ENCODE assay signal across 8 cellular contexts in genomic region chr5:74673011-74673790, GRCh38. TPM values are rescaled to one million over a fixed set of nuclear protein-coding genes. Genes with fewer than 3 reads are reported as not detected.
DNase-seq lines count a peak whose midpoint lies in the region; ATAC-seq and TF ChIP-seq lines count a peak whose summit lies in the region.

No MANE protein-coding gene starts in this region.

- H3K27me3 Mint-ChIP-seq in HFFc6 (ENCODE audit: insufficient read depth): peaks cover 9% of the 10 kb centered on the region
- peaks cover 26 to 37% of the 10 kb centered on the region in 2 donors for H3K27me3 Mint-ChIP-seq in effector memory CD8-positive, alpha-beta T cell

- in situ Hi-C loops in SK-MEL-5 (cut with HindIII; ENCODE audit: low pct_unique_long_range_greater_than_20kb, low sequenced_read_pairs): no loop called here

- intact Hi-C loops in posterior cingulate gyrus (cut with DNase I): loop anchor here (1.0 kb wide), 1 partner anchor 246 kb away; no protein-coding TSS in a partner anchor

- H3K36me3 Mint-ChIP-seq in HFFc6 (ENCODE audit: low read depth): no peaks in the 10 kb centered on the region
- H3K36me3 Mint-ChIP-seq in effector memory CD8-positive, alpha-beta T cell (ENCODE audit: insufficient read depth): peaks cover 3% of the 10 kb centered on the region

- peaks cover 28% of the 10 kb centered on the region for H3K4me1 Mint-ChIP-seq in HFFc6 (ENCODE audit: low read depth)
- H3K4me1 Mint-ChIP-seq in effector memory CD8-positive, alpha-beta T cell (ENCODE audit: low read depth in 2 of 2): peaks cover 2 to 5% of the 10 kb centered on the region in 2 donors

- ATAC-seq in effector memory CD8-positive, alpha-beta T cell (replicated peaks): no peak

- peak; percentile 83 for TF ChIP-seq CTCF in HFFc6 (IDR thresholded peaks at IDR 0.05)

- DNase-seq in AML-193 (lab: John Stamatoyannopoulos, UW) (peak; percentile 47 to 72), HFFc6 (peak; percentile 57), SK-MEL-5 (ENCODE audit: low read depth, low spot score) (peak; percentile 60), fibroblast of the conjunctiva (ENCODE audit: low read depth) (peak; percentile 64), posterior cingulate gyrus (peak in 7 of 10 donors; percentile 19 to 91 (median 52))
- DNase-seq in effector memory CD8-positive, alpha-beta T cell: no peak
- DNase-seq in activated T-cell treated with anti-CD3 and anti-CD28 coated beads, Interleukin-2, amount 50 U/mL, for 1 hour: no peak
- no peak for DNase-seq in activated CD8-positive, alpha-beta memory T cell treated with anti-CD3 and anti-CD28 coated beads, Interleukin-2, amount 50 U/mL, for 4 hours

- H3K4me3 Mint-ChIP-seq in HFFc6: peak overlapping the region; percentile 73
- no peak overlapping the region for H3K4me3 Mint-ChIP-seq in effector memory CD8-positive, alpha-beta T cell

- no peak overlapping the region for H3K27ac Mint-ChIP-seq in HFFc6
- no peak overlapping the region for H3K27ac Mint-ChIP-seq in effector memory CD8-positive, alpha-beta T cell

- no peaks in the 10 kb centered on the region for H3K9me3 Mint-ChIP-seq in HFFc6
- H3K9me3 Mint-ChIP-seq in effector memory CD8-positive, alpha-beta T cell: no peaks in the 10 kb centered on the region

RNA-seq across cellular contexts. Expression of gene HEXB, which starts 11.8 kb away (rescaled TPM):
- 100 to 1,000 TPM; 128 to 170 (median 151) TPM for total RNA-seq in HFFc6 (2021; fragmentation: NEBNext Ultra II Directional; extraction: Animal tissue kit (Norgen Biotek cat#: 25700))
- 718 and 809 TPM in 2 replicates for total RNA-seq in SK-MEL-5 (2014; rRNA removed; shearing (Covaris generic))
- 722 and 724 TPM in 2 replicates for polyA plus RNA-seq in SK-MEL-5 (2015; cell fraction: cytosol; rRNA removed)
- 66.8 and 92.9 TPM in 2 replicates for polyA plus RNA-seq in SK-MEL-5 (2015; cell fraction: nucleus; rRNA removed)

RNA-seq across cellular contexts. Expression of gene ENC1, which starts 32.7 kb away (rescaled TPM):
- total RNA-seq in HFFc6 (2021; fragmentation: NEBNext Ultra II Directional; extraction: Animal tissue kit (Norgen Biotek cat#: 25700)): 10 to 100 TPM; 22.6 to 56.4 (median 25.4) TPM
- 2.5 and 3.0 TPM in 2 replicates for total RNA-seq in SK-MEL-5 (2014; rRNA removed; shearing (Covaris generic))
- polyA plus RNA-seq in SK-MEL-5 (2015; cell fraction: cytosol; rRNA removed): 3.2 and 4.2 TPM in 2 replicates
- polyA plus RNA-seq in SK-MEL-5 (2015; cell fraction: nucleus; rRNA removed): 2.2 and 10.3 TPM in 2 replicates

Comparison
In these comparisons a context has a peak if more than half of its experiments do, and no peak if none do; other contexts are left out.
1. DNase-seq: peak in AML-193 (2 of 2), HFFc6 (single experiment), SK-MEL-5 (single experiment), fibroblast of the conjunctiva (single experiment) and posterior cingulate gyrus (7 of 10); none in effector memory CD8-positive, alpha-beta T cell (0 of 3), activated T-cell treated with anti-CD3 and anti-CD28 coated beads, Interleukin-2, amount 50 U/mL, for 1 hour (single experiment) and activated CD8-positive, alpha-beta memory T cell treated with anti-CD3 and anti-CD28 coated beads, Interleukin-2, amount 50 U/mL, for 4 hours (single experiment).